14 cellular contexts compared by ENCODE assay signal in the genomic region with DNA sequence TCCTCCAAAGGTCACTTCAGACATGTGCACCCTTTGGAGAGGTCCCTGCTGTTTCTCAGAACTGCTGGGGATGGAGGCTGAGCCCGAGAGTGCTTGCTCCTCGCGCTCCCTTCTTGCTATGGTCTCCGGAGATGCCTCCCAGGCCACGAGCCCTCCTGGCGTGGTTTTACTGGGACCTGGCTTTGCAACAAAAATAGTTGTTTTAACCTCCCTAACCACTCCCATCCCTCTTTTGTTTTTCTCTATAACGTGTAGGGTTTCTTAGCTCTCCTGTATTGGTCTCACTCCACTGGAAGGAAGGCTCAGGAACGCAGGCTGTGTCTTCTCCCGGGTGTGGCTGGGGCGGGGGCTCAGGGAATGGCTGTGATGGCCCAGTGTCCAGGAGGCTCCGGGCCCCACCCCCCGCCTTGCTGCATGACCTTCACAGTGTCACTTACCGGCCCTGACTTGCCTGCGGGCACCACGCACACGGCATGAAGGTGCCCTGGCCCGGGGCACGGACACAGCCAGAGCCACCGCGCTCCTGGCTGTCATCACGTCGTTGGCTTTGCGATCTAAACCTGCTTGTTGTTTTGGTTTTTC. TPM values are rescaled to one million over a fixed set of nuclear protein-coding genes. Genes with fewer than 3 reads are reported as not detected.
DNase-seq lines count a peak whose midpoint lies in the region; ATAC-seq and TF ChIP-seq lines count a peak whose summit lies in the region.
"Had no signal": no experiment of that assay in that cellular context is flagged by ENCODE, and none has a peak within 500 bp of the region (broad histone marks: within the 10 kb centered on the region; RNA-seq: fewer than 3 reads in every experiment).

No MANE protein-coding gene starts in this region.

- H3F3A ChIP-seq in GM23338 (replicated peaks; ENCODE audit: low read depth), result peaks cover 11% of the 10 kb centered on the region

- CTCF ChIA-PET in MCF 10A (lab: Yijun Ruan, JAX), result interaction anchor here (0.7 kb wide), 1 partner anchor 56 kb away, joined by 4 read pairs; no protein-coding TSS in a partner anchor

- peak overlapping the region; percentile 64; the same call in 1 of the 2 replicates for H3K4me2 ChIP-seq in GM23338
- H3K4me2 ChIP-seq: PC-9 had no signal

- peaks cover 41% of the 10 kb centered on the region for H3K36me3 Mint-ChIP-seq in GM23338 (ENCODE audit: low read depth)
- peaks cover 3% of the 10 kb centered on the region for H3K36me3 Mint-ChIP-seq in chondrocyte (ENCODE audit: low read depth)
- no peaks in the 10 kb centered on the region for H3K36me3 Mint-ChIP-seq in neural crest cell (ENCODE audit: low read depth)
- H3K36me3 Mint-ChIP-seq in HFFc6 (ENCODE audit: low read depth), result peaks cover 19% of the 10 kb centered on the region
- H3K36me3 Mint-ChIP-seq in MCF 10A (ENCODE audit: insufficient read depth, unreplicated experiment), result peaks cover 67% of the 10 kb centered on the region

- H3K27ac Mint-ChIP-seq in GM23338, result no peak overlapping the region; the same call in 1 of the 2 replicates
- no peak overlapping the region for H3K27ac Mint-ChIP-seq in chondrocyte (ENCODE audit: unreplicated experiment)
- no peak overlapping the region for H3K27ac Mint-ChIP-seq in neural crest cell (ENCODE audit: unreplicated experiment)
- H3K27ac Mint-ChIP-seq in HFFc6, result no peak overlapping the region
- H3K27ac Mint-ChIP-seq in MCF 10A (ENCODE audit: low read depth, unreplicated experiment), result no peak overlapping the region

- no peaks in the 10 kb centered on the region; the same call in 2 of the 3 replicates for H3K9me3 Mint-ChIP-seq in GM23338
- no peaks in the 10 kb centered on the region for H3K9me3 Mint-ChIP-seq in chondrocyte (ENCODE audit: low read depth)
- H3K9me3 Mint-ChIP-seq in neural crest cell, result no peaks in the 10 kb centered on the region
- no peaks in the 10 kb centered on the region for H3K9me3 Mint-ChIP-seq in HFFc6
- no peaks in the 10 kb centered on the region for H3K9me3 Mint-ChIP-seq in MCF 10A (ENCODE audit: unreplicated experiment)
- H3K9me3 Mint-ChIP-seq: endodermal cell had no signal

- POLR2A ChIA-PET in MCF 10A (lab: Yijun Ruan, JAX), result interaction anchor here (1.3 kb wide), 1 partner anchor 59 kb away, joined by 4 read pairs; no protein-coding TSS in a partner anchor

- H2AFZ ChIP-seq in GM23338, result no peak overlapping the region
- H2AFZ ChIP-seq: PC-9 had no signal

- no peak overlapping the region for H3K4me3 ChIP-seq in GM23338
- H3K4me3 ChIP-seq: PC-9 had no signal

- TF ChIP-seq CTCF in GM23338 (conservative IDR thresholded peaks at IDR 0.05; ENCODE audit: low read depth in 2 of 2) (no peak), chondrocyte (IDR thresholded peaks at IDR 0.05) (no peak), neural crest cell (conservative IDR thresholded peaks at IDR 0.05) (no peak), HFFc6 (IDR thresholded peaks at IDR 0.05) (no peak), MCF 10A (IDR thresholded peaks at IDR 0.05; ENCODE audit: unreplicated experiment) (no peak)

- H3K4me1 Mint-ChIP-seq in GM23338 (peaks cover 39% of the 10 kb centered on the region), chondrocyte (ENCODE audit: low read depth) (peaks cover 31% of the 10 kb centered on the region), neural crest cell (peaks cover 10% of the 10 kb centered on the region), HFFc6 (ENCODE audit: low read depth) (peaks cover 8% of the 10 kb centered on the region), MCF 10A (ENCODE audit: insufficient read depth, unreplicated experiment) (peaks cover 11% of the 10 kb centered on the region)

- no peaks in the 10 kb centered on the region for H3K27me3 ChIP-seq in GM23338 (ENCODE audit: insufficient read depth)

- no peaks in the 10 kb centered on the region for H3K9me2 ChIP-seq in GM23338 (ENCODE audit: insufficient read depth)

- peak; percentile 10 for ATAC-seq in GM23338
- no peak for ATAC-seq in GM19395 (IDR thresholded peaks at IDR 0.05; ENCODE audit: unreplicated experiment)
- ATAC-seq: left lobe of liver had no signal

- H3K27me3 Mint-ChIP-seq in GM23338 (ENCODE audit: insufficient read depth, low read depth, poor library complexity), result peaks cover 7% of the 10 kb centered on the region
- no peaks in the 10 kb centered on the region for H3K27me3 Mint-ChIP-seq in chondrocyte (ENCODE audit: low read depth)
- H3K27me3 Mint-ChIP-seq in neural crest cell (ENCODE audit: low read depth), result no peaks in the 10 kb centered on the region
- no peaks in the 10 kb centered on the region for H3K27me3 Mint-ChIP-seq in HFFc6 (ENCODE audit: insufficient read depth)
- H3K27me3 Mint-ChIP-seq in MCF 10A (ENCODE audit: insufficient read depth, unreplicated experiment), result no peaks in the 10 kb centered on the region

- H3K4me1 ChIP-seq in GM23338 (ENCODE audit: insufficient read depth), result peaks cover 23% of the 10 kb centered on the region

- DNase-seq in GM23338 (ENCODE audit: low spot score) (no peak), chondrocyte (ENCODE audit: low spot score) (peak; percentile 75), neural crest cell (ENCODE audit: low read depth, low spot score) (no peak), HFFc6 (no peak), MCF 10A (ENCODE audit: unreplicated experiment) (no peak)
- DNase-seq: activated CD4-positive, alpha-beta T cell treated with anti-CD3 and anti-CD28 coated beads, Interleukin-2, amount 50 U/mL, for 48 hours; endodermal cell; IMR-90; NCI-H1048; NCI-H748 treated with DMSO at 0.1 percent for 48 hours; PC-9; substantia nigra had no signal

- no TSS peak for BruUV-seq in MCF 10A (replicated peaks; lab: Mats Ljungman, UMichigan)

- H3K4me3 Mint-ChIP-seq in GM23338 (no peak overlapping the region), chondrocyte (ENCODE audit: unreplicated experiment) (no peak overlapping the region), neural crest cell (peak overlapping the region; percentile 82), HFFc6 (no peak overlapping the region), MCF 10A (ENCODE audit: unreplicated experiment) (no peak overlapping the region)
- H3K4me3 Mint-ChIP-seq: endodermal cell had no signal

- peaks cover 91% of the 10 kb centered on the region for H3K79me2 ChIP-seq in GM23338 (replicated peaks; ENCODE audit: insufficient read depth)

- no peaks in the 10 kb centered on the region; the same call in 1 of the 2 replicates for H3K36me3 ChIP-seq in GM23338 (ENCODE audit: insufficient read depth)

- intact Hi-C loops in MCF 10A (cut with micrococcal nuclease), result no loop called here

- H4K20me1 ChIP-seq in GM23338 (replicated peaks; ENCODE audit: insufficient read depth), result peaks cover 36% of the 10 kb centered on the region

- H3K27ac ChIP-seq in GM23338 (ENCODE audit: low read depth), result peak overlapping the region; percentile 32; the same call in 1 of the 2 replicates
- H3K27ac ChIP-seq: PC-9 had no signal

TF ChIP-seq in GM23338, 12 proteins besides CTCF, POLR2A, EP300 and RAD21:
- TF ChIP-seq NANOG (IDR thresholded peaks at IDR 0.05; ENCODE audit: borderline replicate concordance) (no peak), ZNF331 (CRISPR knock-in tag; IDR thresholded peaks at IDR 0.05; ENCODE audit: low read depth) (no peak), STAT1 (IDR thresholded peaks at IDR 0.05; ENCODE audit: unreplicated experiment) (no peak), CREB1 (CRISPR knock-in tag; IDR thresholded peaks at IDR 0.05; ENCODE audit: low read depth) (no peak), POLR2AphosphoS5 (IDR thresholded peaks at IDR 0.05; ENCODE audit: low read depth) (no peak), JUNB (IDR thresholded peaks at IDR 0.05; ENCODE audit: unreplicated experiment) (no peak)

RNA-seq across cellular contexts. Expression of a gene that starts 5.6 kb away (rescaled TPM):
- total RNA-seq in GM23338 (2014; rRNA removed; shearing (Covaris generic)), result 46.6 and 145 TPM in 2 replicates
- 22.7 and 23.8 TPM in 2 replicates for polyA plus RNA-seq in GM23338 (2016; fragmentation: Nextera tagmentation; extraction: Ambion mirVana)
- total RNA-seq in chondrocyte (30.0 to 32.5 TPM (median 32.0 TPM) in 3 replicates), neural crest cell (51.2 and 52.4 TPM in 2 replicates), MCF 10A (2022) (28.2 and 29.4 TPM in 2 replicates)
- total RNA-seq in HFFc6 (2021; fragmentation: NEBNext Ultra II Directional; extraction: Animal tissue kit (Norgen Biotek cat#: 25700)), result 10 to 100 TPM; 23.3 to 34.5 (median 27.2) TPM

RNA-seq across cellular contexts. Expression of a gene that starts 13.8 kb away (rescaled TPM):
- 6.5 and 10.2 TPM in 2 replicates for total RNA-seq in GM23338 (2014; rRNA removed; shearing (Covaris generic))
- polyA plus RNA-seq in GM23338 (2016; fragmentation: Nextera tagmentation; extraction: Ambion mirVana), result 7.5 and 9.0 TPM in 2 replicates
- total RNA-seq in chondrocyte, result not detected in 3 replicates
- total RNA-seq in neural crest cell, result not detected in 2 replicates
- total RNA-seq in HFFc6 (2021; fragmentation: NEBNext Ultra II Directional; extraction: Animal tissue kit (Norgen Biotek cat#: 25700)), result not detected
- total RNA-seq in MCF 10A (2022), result 7.2 and 9.4 TPM in 2 replicates
- total RNA-seq: IMR-90 had no signal
- polyA plus RNA-seq: IMR-90 had no signal

RNA-seq across cellular contexts. Expression of a gene that starts 40.9 kb away (rescaled TPM):
- total RNA-seq in GM23338 (2014; rRNA removed; shearing (Covaris generic)), result 59.1 and 63.0 TPM in 2 replicates
- polyA plus RNA-seq in GM23338 (2016; fragmentation: Nextera tagmentation; extraction: Ambion mirVana), result 72.2 and 96.2 TPM in 2 replicates
- total RNA-seq in chondrocyte (12.3 to 26.6 TPM (median 25.9 TPM) in 3 replicates), neural crest cell (14.5 and 15.9 TPM in 2 replicates), MCF 10A (2022) (6.2 and 7.7 TPM in 2 replicates)
- total RNA-seq in HFFc6 (2021; fragmentation: NEBNext Ultra II Directional; extraction: Animal tissue kit (Norgen Biotek cat#: 25700)), result 10 to 100 TPM; 15.9 to 21.6 (median 18.7) TPM

RNA-seq across cellular contexts. Expression of a gene that starts 51.4 kb away (rescaled TPM):
- total RNA-seq in GM23338 (2014; rRNA removed; shearing (Covaris generic)), result 50.4 and 56.3 TPM in 2 replicates
- polyA plus RNA-seq in GM23338 (2016; fragmentation: Nextera tagmentation; extraction: Ambion mirVana), result 32.3 and 33.3 TPM in 2 replicates
- total RNA-seq in chondrocyte (146 to 166 TPM (median 161 TPM) in 3 replicates), neural crest cell (69.2 and 71.1 TPM in 2 replicates), MCF 10A (2022) (288 TPM in 2 replicates)
- total RNA-seq in HFFc6 (2021; fragmentation: NEBNext Ultra II Directional; extraction: Animal tissue kit (Norgen Biotek cat#: 25700)), result 100 to 1,000 TPM; 223 to 272 (median 250) TPM
